1 cellular context compared by ENCODE assay signal in genomic region chr15:92922405-92923002, GRCh38.
TF ChIP-seq lines count a peak whose summit lies in the region.

No MANE protein-coding gene starts in this region.

TF ChIP-seq in SK-N-SH, 30 proteins besides CTCF, POLR2A, EP300 and RAD21 (continued from another document):
- TF ChIP-seq, protein P1, sequence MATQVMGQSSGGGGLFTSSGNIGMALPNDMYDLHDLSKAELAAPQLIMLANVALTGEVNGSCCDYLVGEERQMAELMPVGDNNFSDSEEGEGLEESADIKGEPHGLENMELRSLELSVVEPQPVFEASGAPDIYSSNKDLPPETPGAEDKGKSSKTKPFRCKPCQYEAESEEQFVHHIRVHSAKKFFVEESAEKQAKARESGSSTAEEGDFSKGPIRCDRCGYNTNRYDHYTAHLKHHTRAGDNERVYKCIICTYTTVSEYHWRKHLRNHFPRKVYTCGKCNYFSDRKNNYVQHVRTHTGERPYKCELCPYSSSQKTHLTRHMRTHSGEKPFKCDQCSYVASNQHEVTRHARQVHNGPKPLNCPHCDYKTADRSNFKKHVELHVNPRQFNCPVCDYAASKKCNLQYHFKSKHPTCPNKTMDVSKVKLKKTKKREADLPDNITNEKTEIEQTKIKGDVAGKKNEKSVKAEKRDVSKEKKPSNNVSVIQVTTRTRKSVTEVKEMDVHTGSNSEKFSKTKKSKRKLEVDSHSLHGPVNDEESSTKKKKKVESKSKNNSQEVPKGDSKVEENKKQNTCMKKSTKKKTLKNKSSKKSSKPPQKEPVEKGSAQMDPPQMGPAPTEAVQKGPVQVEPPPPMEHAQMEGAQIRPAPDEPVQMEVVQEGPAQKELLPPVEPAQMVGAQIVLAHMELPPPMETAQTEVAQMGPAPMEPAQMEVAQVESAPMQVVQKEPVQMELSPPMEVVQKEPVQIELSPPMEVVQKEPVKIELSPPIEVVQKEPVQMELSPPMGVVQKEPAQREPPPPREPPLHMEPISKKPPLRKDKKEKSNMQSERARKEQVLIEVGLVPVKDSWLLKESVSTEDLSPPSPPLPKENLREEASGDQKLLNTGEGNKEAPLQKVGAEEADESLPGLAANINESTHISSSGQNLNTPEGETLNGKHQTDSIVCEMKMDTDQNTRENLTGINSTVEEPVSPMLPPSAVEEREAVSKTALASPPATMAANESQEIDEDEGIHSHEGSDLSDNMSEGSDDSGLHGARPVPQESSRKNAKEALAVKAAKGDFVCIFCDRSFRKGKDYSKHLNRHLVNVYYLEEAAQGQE (IDR thresholded peaks at IDR 0.05; ENCODE audit: low read depth, low read length): no peak
- TF ChIP-seq CHD2 (IDR thresholded peaks at IDR 0.05; ENCODE audit: low read length, partially characterized antibody) (no peak), SIN3A (IDR thresholded peaks at IDR 0.05; ENCODE audit: borderline replicate concordance, low read depth, low read length) (no peak), NFIC (IDR thresholded peaks at IDR 0.05; ENCODE audit: borderline replicate concordance) (no peak), USF2 (IDR thresholded peaks at IDR 0.05; ENCODE audit: borderline replicate concordance, low read depth, low read length) (no peak), MEF2A (IDR thresholded peaks at IDR 0.05; ENCODE audit: borderline replicate concordance, low read depth) (no peak)
